Comparison of ENCODE assay signal across 1 cellular context in the genomic region with DNA sequence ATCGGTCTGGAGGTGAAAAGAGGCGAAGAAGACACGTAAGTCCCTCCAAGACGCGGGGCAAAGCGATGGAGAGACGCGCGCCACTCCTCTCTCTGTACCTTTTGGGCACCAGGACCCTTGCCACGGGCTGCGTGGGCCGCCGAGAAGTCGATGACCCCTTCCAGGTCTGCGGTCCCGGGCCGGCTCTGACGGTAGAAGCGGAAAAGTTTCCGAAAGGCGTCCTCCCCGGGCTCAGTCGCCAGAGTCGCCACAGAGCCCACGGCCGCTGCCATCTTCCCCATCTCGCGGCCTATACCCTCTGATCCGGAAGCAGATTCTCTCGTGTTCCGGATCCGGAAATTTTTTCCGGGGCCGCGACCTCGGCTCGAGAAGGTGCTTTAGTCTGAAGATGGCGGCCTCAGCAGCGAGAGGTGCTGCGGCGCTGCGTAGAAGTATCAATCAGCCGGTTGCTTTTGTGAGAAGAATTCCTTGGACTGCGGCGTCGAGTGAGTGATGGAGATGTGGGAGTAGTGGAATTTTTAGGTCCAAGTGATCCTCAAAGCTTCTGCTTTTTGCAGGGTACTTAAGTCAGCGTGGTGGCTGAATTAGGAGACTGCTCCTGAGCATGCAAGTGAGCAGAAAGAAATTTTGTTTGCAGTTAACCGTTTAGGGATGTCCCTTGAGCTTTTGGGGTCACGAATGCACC.
TF ChIP-seq lines count a peak whose summit lies in the region.

A gene with protein sequence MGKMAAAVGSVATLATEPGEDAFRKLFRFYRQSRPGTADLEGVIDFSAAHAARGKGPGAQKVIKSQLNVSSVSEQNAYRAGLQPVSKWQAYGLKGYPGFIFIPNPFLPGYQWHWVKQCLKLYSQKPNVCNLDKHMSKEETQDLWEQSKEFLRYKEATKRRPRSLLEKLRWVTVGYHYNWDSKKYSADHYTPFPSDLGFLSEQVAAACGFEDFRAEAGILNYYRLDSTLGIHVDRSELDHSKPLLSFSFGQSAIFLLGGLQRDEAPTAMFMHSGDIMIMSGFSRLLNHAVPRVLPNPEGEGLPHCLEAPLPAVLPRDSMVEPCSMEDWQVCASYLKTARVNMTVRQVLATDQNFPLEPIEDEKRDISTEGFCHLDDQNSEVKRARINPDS (minus strand): TSS at position 300 of the 685 bp plus-strand sequence. CDS start 19 bp downstream, at position 281.
Gene SLIRP (plus strand): TSS at position 380 of the 685 bp plus-strand sequence. CDS start 9 bp downstream, at position 389.

TF ChIP-seq in HepG2, 621 proteins besides CTCF, POLR2A, EP300 and RAD21 (continued from another document and continues in another):
- TF ChIP-seq, protein P1, sequence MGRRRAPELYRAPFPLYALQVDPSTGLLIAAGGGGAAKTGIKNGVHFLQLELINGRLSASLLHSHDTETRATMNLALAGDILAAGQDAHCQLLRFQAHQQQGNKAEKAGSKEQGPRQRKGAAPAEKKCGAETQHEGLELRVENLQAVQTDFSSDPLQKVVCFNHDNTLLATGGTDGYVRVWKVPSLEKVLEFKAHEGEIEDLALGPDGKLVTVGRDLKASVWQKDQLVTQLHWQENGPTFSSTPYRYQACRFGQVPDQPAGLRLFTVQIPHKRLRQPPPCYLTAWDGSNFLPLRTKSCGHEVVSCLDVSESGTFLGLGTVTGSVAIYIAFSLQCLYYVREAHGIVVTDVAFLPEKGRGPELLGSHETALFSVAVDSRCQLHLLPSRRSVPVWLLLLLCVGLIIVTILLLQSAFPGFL (CRISPR knock-in tag; IDR thresholded peaks at IDR 0.05) = no peak
- TF ChIP-seq CBX5 (CRISPR knock-in tag; IDR thresholded peaks at IDR 0.05; ENCODE audit: borderline replicate concordance) (no peak), FOXJ3 (CRISPR knock-in tag; IDR thresholded peaks at IDR 0.05; ENCODE audit: borderline replicate concordance) (0 out of 2 replicates have a peak, but pooled peaks have one; percentile 59), ZNF776 (CRISPR knock-in tag; IDR thresholded peaks at IDR 0.05) (no peak), SRSF1 (optimal IDR thresholded peaks at IDR 0.05; ENCODE audit: low read depth, low read length) (peak; percentile 78), ZNF775 (CRISPR knock-in tag; IDR thresholded peaks at IDR 0.05; ENCODE audit: borderline replicate concordance) (no peak), MEIS1 (CRISPR knock-in tag; IDR thresholded peaks at IDR 0.05; ENCODE audit: borderline replicate concordance) (no peak), ZKSCAN1 (IDR thresholded peaks at IDR 0.05; ENCODE audit: low read length) (no peak), ZIK1 (CRISPR knock-in tag; IDR thresholded peaks at IDR 0.05; ENCODE audit: borderline replicate concordance, low read depth) (no peak), ZNF460 (CRISPR knock-in tag; IDR thresholded peaks at IDR 0.05; ENCODE audit: borderline replicate concordance) (no peak; the same call in 1 of the 2 replicates), MED1 (CRISPR knock-in tag; IDR thresholded peaks at IDR 0.05) (peak; percentile 61), MTA1 (CRISPR knock-in tag; IDR thresholded peaks at IDR 0.05; ENCODE audit: borderline replicate concordance) (no peak), ZNF251 (CRISPR knock-in tag; IDR thresholded peaks at IDR 0.05) (no peak), TARDBP (CRISPR knock-in tag; IDR thresholded peaks at IDR 0.05) (peak; percentile 80), E2F1 (CRISPR knock-in tag; IDR thresholded peaks at IDR 0.05) (peak; percentile 58; the same call in 1 of the 2 replicates), ZNF282 (IDR thresholded peaks at IDR 0.05; ENCODE audit: partially characterized antibody) (no peak), ZNF570 (CRISPR knock-in tag; IDR thresholded peaks at IDR 0.05; ENCODE audit: borderline replicate concordance) (no peak), ZNF383 (CRISPR knock-in tag; IDR thresholded peaks at IDR 0.05; ENCODE audit: borderline replicate concordance) (no peak), TGIF2 (CRISPR knock-in tag; IDR thresholded peaks at IDR 0.05) (peak; percentile 84), GABPB1 (CRISPR knock-in tag; IDR thresholded peaks at IDR 0.05) (peak; percentile 100), TEAD2 (CRISPR knock-in tag; IDR thresholded peaks at IDR 0.05) (no peak), ZNF792 (CRISPR knock-in tag; IDR thresholded peaks at IDR 0.05) (0 out of 2 replicates have a peak, but pooled peaks have one; percentile 17), FOXA3 (CRISPR knock-in tag; IDR thresholded peaks at IDR 0.05) (peak; percentile 39; the same call in 1 of the 2 replicates), ZNF615 (CRISPR knock-in tag; IDR thresholded peaks at IDR 0.05; ENCODE audit: borderline replicate concordance) (peak; percentile 85; the same call in 1 of the 2 replicates), IKZF1 (IDR thresholded peaks at IDR 0.05) (no peak), TRIM24 (CRISPR knock-in tag; IDR thresholded peaks at IDR 0.05) (no peak), ZSCAN21 (CRISPR knock-in tag; IDR thresholded peaks at IDR 0.05; ENCODE audit: borderline replicate concordance) (no peak), ZSCAN29 (CRISPR knock-in tag; conservative IDR thresholded peaks at IDR 0.05) (no peak), KDM5A (IDR thresholded peaks at IDR 0.05; ENCODE audit: borderline replicate concordance, low read length) (peak; percentile 97)
- TF ChIP-seq, protein P2, sequence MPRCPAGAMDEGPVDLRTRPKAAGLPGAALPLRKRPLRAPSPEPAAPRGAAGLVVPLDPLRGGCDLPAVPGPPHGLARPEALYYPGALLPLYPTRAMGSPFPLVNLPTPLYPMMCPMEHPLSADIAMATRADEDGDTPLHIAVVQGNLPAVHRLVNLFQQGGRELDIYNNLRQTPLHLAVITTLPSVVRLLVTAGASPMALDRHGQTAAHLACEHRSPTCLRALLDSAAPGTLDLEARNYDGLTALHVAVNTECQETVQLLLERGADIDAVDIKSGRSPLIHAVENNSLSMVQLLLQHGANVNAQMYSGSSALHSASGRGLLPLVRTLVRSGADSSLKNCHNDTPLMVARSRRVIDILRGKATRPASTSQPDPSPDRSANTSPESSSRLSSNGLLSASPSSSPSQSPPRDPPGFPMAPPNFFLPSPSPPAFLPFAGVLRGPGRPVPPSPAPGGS (CRISPR knock-in tag; IDR thresholded peaks at IDR 0.05) = peak; percentile 49; the same call in 1 of the 2 replicates
- TF ChIP-seq, protein P3, sequence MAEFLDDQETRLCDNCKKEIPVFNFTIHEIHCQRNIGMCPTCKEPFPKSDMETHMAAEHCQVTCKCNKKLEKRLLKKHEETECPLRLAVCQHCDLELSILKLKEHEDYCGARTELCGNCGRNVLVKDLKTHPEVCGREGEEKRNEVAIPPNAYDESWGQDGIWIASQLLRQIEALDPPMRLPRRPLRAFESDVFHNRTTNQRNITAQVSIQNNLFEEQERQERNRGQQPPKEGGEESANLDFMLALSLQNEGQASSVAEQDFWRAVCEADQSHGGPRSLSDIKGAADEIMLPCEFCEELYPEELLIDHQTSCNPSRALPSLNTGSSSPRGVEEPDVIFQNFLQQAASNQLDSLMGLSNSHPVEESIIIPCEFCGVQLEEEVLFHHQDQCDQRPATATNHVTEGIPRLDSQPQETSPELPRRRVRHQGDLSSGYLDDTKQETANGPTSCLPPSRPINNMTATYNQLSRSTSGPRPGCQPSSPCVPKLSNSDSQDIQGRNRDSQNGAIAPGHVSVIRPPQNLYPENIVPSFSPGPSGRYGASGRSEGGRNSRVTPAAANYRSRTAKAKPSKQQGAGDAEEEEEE (CRISPR knock-in tag; IDR thresholded peaks at IDR 0.05; ENCODE audit: borderline replicate concordance) = no peak
- TF ChIP-seq, protein P4, sequence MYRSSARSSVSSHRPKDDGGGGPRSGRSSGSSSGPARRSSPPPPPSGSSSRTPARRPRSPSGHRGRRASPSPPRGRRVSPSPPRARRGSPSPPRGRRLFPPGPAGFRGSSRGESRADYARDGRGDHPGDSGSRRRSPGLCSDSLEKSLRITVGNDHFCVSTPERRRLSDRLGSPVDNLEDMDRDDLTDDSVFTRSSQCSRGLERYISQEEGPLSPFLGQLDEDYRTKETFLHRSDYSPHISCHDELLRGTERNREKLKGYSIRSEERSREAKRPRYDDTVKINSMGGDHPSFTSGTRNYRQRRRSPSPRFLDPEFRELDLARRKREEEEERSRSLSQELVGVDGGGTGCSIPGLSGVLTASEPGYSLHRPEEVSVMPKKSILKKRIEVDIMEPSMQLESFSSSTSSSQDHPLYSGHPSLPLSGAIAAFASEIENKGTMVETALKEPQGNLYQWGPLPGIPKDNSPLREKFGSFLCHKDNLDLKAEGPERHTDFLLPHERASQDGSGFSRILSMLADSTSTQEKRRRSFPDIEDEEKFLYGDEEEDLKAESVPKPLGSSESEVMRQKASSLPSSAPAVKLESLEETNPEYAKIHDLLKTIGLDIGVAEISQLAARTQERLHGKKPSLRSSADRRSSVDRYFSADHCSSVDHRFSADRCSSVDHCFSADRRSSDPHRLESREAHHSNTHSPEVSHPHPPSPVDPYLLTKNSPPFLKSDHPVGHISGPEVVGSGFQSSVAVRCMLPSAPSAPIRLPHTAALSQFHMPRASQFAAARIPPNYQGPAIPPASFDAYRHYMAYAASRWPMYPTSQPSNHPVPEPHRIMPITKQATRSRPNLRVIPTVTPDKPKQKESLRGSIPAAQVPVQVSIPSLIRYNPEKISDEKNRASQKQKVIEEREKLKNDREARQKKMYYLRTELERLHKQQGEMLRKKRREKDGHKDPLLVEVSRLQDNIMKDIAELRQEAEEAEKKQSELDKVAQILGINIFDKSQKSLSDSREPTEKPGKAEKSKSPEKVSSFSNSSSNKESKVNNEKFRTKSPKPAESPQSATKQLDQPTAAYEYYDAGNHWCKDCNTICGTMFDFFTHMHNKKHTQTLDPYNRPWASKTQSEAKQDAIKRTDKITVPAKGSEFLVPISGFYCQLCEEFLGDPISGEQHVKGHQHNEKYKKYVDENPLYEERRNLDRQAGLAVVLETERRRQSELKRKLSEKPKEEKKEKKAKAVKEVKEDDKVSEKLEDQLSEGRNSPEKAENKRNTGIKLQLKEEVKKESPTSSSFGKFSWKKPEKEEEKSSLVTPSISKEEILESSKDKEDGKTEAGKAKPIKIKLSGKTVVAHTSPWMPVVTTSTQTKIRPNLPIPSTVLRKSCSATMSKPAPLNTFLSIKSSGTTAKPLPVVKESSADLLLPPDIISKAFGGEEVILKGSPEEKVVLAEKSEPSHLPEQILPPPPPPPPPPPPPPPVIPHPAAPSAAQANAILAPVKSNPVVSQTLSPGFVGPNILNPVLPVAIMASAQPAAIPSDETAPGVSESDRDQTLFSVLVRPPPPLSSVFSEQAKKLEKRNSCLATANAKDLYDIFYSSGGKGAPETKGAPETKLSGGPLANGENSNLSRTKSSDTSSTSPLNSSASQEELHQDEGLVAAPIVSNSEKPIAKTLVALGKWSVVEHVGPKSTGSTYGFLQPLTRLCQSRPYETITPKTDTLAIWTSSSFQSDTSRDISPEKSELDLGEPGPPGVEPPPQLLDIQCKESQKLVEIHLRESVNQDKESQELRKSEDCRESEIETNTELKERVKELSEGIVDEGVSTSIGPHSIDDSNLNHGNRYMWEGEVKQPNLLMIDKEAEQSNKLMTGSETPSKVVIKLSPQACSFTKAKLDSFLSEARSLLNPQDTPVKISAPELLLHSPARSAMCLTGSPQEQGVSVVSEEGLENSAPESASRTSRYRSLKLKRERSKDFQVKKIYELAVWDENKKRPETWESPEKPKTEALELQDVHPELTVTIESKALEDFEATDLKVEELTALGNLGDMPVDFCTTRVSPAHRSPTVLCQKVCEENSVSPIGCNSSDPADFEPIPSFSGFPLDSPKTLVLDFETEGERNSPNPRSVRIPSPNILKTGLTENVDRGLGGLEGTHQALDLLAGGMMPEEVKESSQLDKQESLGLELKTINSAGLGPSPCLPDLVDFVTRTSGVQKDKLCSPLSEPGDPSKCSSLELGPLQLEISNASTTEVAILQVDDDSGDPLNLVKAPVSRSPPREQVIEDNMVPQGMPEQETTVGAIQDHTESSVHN (CRISPR knock-in tag; IDR thresholded peaks at IDR 0.05) = no peak
- TF ChIP-seq, protein P5, sequence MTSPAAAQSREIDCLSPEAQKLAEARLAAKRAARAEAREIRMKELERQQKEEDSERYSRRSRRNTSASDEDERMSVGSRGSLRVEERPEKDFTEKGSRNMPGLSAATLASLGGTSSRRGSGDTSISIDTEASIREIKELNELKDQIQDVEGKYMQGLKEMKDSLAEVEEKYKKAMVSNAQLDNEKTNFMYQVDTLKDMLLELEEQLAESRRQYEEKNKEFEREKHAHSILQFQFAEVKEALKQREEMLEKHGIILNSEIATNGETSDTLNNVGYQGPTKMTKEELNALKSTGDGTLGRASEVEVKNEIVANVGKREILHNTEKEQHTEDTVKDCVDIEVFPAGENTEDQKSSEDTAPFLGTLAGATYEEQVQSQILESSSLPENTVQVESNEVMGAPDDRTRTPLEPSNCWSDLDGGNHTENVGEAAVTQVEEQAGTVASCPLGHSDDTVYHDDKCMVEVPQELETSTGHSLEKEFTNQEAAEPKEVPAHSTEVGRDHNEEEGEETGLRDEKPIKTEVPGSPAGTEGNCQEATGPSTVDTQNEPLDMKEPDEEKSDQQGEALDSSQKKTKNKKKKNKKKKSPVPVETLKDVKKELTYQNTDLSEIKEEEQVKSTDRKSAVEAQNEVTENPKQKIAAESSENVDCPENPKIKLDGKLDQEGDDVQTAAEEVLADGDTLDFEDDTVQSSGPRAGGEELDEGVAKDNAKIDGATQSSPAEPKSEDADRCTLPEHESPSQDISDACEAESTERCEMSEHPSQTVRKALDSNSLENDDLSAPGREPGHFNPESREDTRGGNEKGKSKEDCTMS (CRISPR knock-in tag; conservative IDR thresholded peaks at IDR 0.05) = no peak; the same call in 1 of the 2 replicates
- TF ChIP-seq, protein P6, sequence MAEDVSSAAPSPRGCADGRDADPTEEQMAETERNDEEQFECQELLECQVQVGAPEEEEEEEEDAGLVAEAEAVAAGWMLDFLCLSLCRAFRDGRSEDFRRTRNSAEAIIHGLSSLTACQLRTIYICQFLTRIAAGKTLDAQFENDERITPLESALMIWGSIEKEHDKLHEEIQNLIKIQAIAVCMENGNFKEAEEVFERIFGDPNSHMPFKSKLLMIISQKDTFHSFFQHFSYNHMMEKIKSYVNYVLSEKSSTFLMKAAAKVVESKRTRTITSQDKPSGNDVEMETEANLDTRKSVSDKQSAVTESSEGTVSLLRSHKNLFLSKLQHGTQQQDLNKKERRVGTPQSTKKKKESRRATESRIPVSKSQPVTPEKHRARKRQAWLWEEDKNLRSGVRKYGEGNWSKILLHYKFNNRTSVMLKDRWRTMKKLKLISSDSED (CRISPR knock-in tag; IDR thresholded peaks at IDR 0.05) = no peak
- TF ChIP-seq, protein P7, sequence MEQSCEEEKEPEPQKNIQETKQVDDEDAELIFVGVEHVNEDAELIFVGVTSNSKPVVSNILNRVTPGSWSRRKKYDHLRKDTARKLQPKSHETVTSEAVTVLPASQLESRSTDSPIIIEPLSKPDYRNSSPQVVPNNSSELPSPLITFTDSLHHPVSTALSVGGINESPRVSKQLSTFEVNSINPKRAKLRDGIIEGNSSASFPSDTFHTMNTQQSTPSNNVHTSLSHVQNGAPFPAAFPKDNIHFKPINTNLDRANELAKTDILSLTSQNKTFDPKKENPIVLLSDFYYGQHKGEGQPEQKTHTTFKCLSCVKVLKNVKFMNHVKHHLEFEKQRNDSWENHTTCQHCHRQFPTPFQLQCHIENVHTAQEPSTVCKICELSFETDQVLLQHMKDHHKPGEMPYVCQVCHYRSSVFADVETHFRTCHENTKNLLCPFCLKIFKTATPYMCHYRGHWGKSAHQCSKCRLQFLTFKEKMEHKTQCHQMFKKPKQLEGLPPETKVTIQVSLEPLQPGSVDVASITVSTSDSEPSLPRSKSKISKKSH (CRISPR knock-in tag; IDR thresholded peaks at IDR 0.05; ENCODE audit: borderline replicate concordance) = 0 out of 2 replicates have a peak, but pooled peaks have one; percentile 55
